2 cellular contexts compared by ENCODE assay signal in genomic region chr2:31136000-31136399, GRCh38.
TF ChIP-seq lines count a peak whose summit lies in the region.

No MANE protein-coding gene starts in this region.

TF ChIP-seq in H1, 55 proteins besides CTCF, POLR2A, EP300 and RAD21:
- TF ChIP-seq E2F6 (IDR thresholded peaks at IDR 0.05): no peak
- TF ChIP-seq TCF12 (IDR thresholded peaks at IDR 0.05; ENCODE audit: low read depth, low read length): no peak
- TF ChIP-seq HDAC2 (IDR thresholded peaks at IDR 0.05; ENCODE audit: borderline replicate concordance in 1 of 2, low read depth in 2 of 2, low read length in 2 of 2): no peak
- TF ChIP-seq SRF (IDR thresholded peaks at IDR 0.05; ENCODE audit: low read depth, low read length): no peak
- TF ChIP-seq CREB1 (IDR thresholded peaks at IDR 0.05): no peak
- TF ChIP-seq HDAC6 (IDR thresholded peaks at IDR 0.05; ENCODE audit: low read depth, low read length): no peak

TF ChIP-seq in neural cell, 6 proteins besides CTCF, POLR2A, EP300 and RAD21:
- TF ChIP-seq MXI1 (conservative IDR thresholded peaks at IDR 0.05; ENCODE audit: poor library complexity, severe bottlenecking) (no peak), TAF1 (IDR thresholded peaks at IDR 0.05; ENCODE audit: low read depth) (no peak), EZH2 (IDR thresholded peaks at IDR 0.05; ENCODE audit: borderline replicate concordance, insufficient read depth, low read length, poor library complexity, severe bottlenecking) (no peak), SMC3 (conservative IDR thresholded peaks at IDR 0.05; ENCODE audit: poor library complexity) (no peak), POLR2AphosphoS5 (IDR thresholded peaks at IDR 0.05) (no peak), REST (IDR thresholded peaks at IDR 0.05; ENCODE audit: borderline replicate concordance) (no peak)
